8 cellular contexts compared by ENCODE assay signal in genomic region chr12:98745578-98746391, GRCh38.
DNase-seq lines count a peak whose midpoint lies in the region; ATAC-seq and TF ChIP-seq lines count a peak whose summit lies in the region.

No MANE protein-coding gene starts in this region.

- peak; percentile 23 for DNase-seq in activated T-helper 2 cell treated with anti-CD3 and anti-CD28 coated beads, Interferon-gamma antibody, Interleukin-2, Interleukin-4, amounts not matched to agents 10 μg/mL and 5 μg/mL and 100 μg/mL, durations not matched to agents 14 hours and 24 hours and 36 hours (ENCODE audit: low spot score)
- DNase-seq in left cardiac atrium (peak; percentile 30), skeletal muscle cell (ENCODE audit: low read depth) (no peak), cerebellum (ENCODE audit: low spot score) (no peak), progenitor cell of endocrine pancreas (ENCODE audit: low spot score, unreplicated experiment) (no peak)
- no peak for DNase-seq in central memory CD4-positive, alpha-beta T cell

- H3K4me3 Mint-ChIP-seq in activated T-helper 2 cell treated with anti-CD3 and anti-CD28 coated beads, Interferon-gamma antibody, Interleukin-2, Interleukin-4, amounts not matched to agents 10 μg/mL and 5 μg/mL and 100 μg/mL, durations not matched to agents 14 hours and 24 hours and 36 hours (ENCODE audit: low read depth), result peak overlapping the region; percentile 81
- no peak overlapping the region for H3K4me3 Mint-ChIP-seq in progenitor cell of endocrine pancreas (ENCODE audit: low read depth)

- H3K4me1 ChIP-seq in ES-I3 (ENCODE audit: insufficient read depth, low read length), result peaks cover 12% of the 10 kb centered on the region; the same call in 1 of the 2 replicates

- peak overlapping the region; percentile 41; the same call in 1 of the 2 replicates for H3K9ac ChIP-seq in ES-I3 (ENCODE audit: low read depth, low read length)

- peak overlapping the region; percentile 52 for H3K4me3 ChIP-seq in skeletal muscle cell (ENCODE audit: low read depth, low read length)

- H3K9me3 ChIP-seq in ES-I3 (ENCODE audit: control insufficient read depth, insufficient read depth, low read length), result no peaks in the 10 kb centered on the region

- H3K4me1 Mint-ChIP-seq in activated T-helper 2 cell treated with anti-CD3 and anti-CD28 coated beads, Interferon-gamma antibody, Interleukin-2, Interleukin-4, amounts not matched to agents 10 μg/mL and 5 μg/mL and 100 μg/mL, durations not matched to agents 14 hours and 24 hours and 36 hours (ENCODE audit: low read depth), result peaks cover 37% of the 10 kb centered on the region
- no peaks in the 10 kb centered on the region for H3K4me1 Mint-ChIP-seq in progenitor cell of endocrine pancreas (ENCODE audit: low read depth)

- H3K27me3 Mint-ChIP-seq in activated T-helper 2 cell treated with anti-CD3 and anti-CD28 coated beads, Interferon-gamma antibody, Interleukin-2, Interleukin-4, amounts not matched to agents 10 μg/mL and 5 μg/mL and 100 μg/mL, durations not matched to agents 14 hours and 24 hours and 36 hours (ENCODE audit: low read depth), result peaks cover 7% of the 10 kb centered on the region
- H3K27me3 Mint-ChIP-seq in progenitor cell of endocrine pancreas, result peaks cover 29% of the 10 kb centered on the region

- no peaks in the 10 kb centered on the region for H3K9me3 Mint-ChIP-seq in activated T-helper 2 cell treated with anti-CD3 and anti-CD28 coated beads, Interferon-gamma antibody, Interleukin-2, Interleukin-4, amounts not matched to agents 10 μg/mL and 5 μg/mL and 100 μg/mL, durations not matched to agents 14 hours and 24 hours and 36 hours
- no peaks in the 10 kb centered on the region for H3K9me3 Mint-ChIP-seq in progenitor cell of endocrine pancreas (ENCODE audit: low read depth)

- peak; percentile 57 for ATAC-seq in HG02798 (IDR thresholded peaks at IDR 0.05; ENCODE audit: poor library complexity, unreplicated experiment)
- peak; percentile 64 to 80 for ATAC-seq in left cardiac atrium

- intact Hi-C loops in activated T-helper 2 cell treated with anti-CD3 and anti-CD28 coated beads, Interferon-gamma antibody, Interleukin-2, Interleukin-4, amounts not matched to agents 10 μg/mL and 5 μg/mL and 100 μg/mL, durations not matched to agents 14 hours and 24 hours and 36 hours (cut with micrococcal nuclease), result no loop called here
- intact Hi-C loops in left cardiac atrium (cut with DNase I), result no loop called here

- H3K36me3 Mint-ChIP-seq in activated T-helper 2 cell treated with anti-CD3 and anti-CD28 coated beads, Interferon-gamma antibody, Interleukin-2, Interleukin-4, amounts not matched to agents 10 μg/mL and 5 μg/mL and 100 μg/mL, durations not matched to agents 14 hours and 24 hours and 36 hours (ENCODE audit: low read depth), result no peaks in the 10 kb centered on the region
- H3K36me3 Mint-ChIP-seq in progenitor cell of endocrine pancreas (ENCODE audit: insufficient read depth), result no peaks in the 10 kb centered on the region

- H3K27ac Mint-ChIP-seq in activated T-helper 2 cell treated with anti-CD3 and anti-CD28 coated beads, Interferon-gamma antibody, Interleukin-2, Interleukin-4, amounts not matched to agents 10 μg/mL and 5 μg/mL and 100 μg/mL, durations not matched to agents 14 hours and 24 hours and 36 hours, result peak overlapping the region; percentile 81
- no peak overlapping the region for H3K27ac Mint-ChIP-seq in progenitor cell of endocrine pancreas

- H3K36me3 ChIP-seq in ES-I3 (ENCODE audit: insufficient read depth, low read length), result no peaks in the 10 kb centered on the region

- no peak for TF ChIP-seq CTCF in progenitor cell of endocrine pancreas (IDR thresholded peaks at IDR 0.05; ENCODE audit: unreplicated experiment)

Comparison
In these comparisons a context has a peak if more than half of its experiments do, and no peak if none do; other contexts are left out.
1. DNase-seq: peak in activated T-helper 2 cell treated with anti-CD3 and anti-CD28 coated beads, Interferon-gamma antibody, Interleukin-2, Interleukin-4, amounts not matched to agents 10 μg/mL and 5 μg/mL and 100 μg/mL, durations not matched to agents 14 hours and 24 hours and 36 hours (single experiment) and left cardiac atrium (single experiment); none in skeletal muscle cell (single experiment), central memory CD4-positive, alpha-beta T cell (single experiment), cerebellum (single experiment) and progenitor cell of endocrine pancreas (single experiment).